ENCODE assay signal across 21 cellular contexts in genomic region chr2:55176094-55176415, GRCh38. TPM values are rescaled to one million over a fixed set of nuclear protein-coding genes. Genes with fewer than 3 reads are reported as not detected.
DNase-seq lines count a peak whose midpoint lies in the region; ATAC-seq and TF ChIP-seq lines count a peak whose summit lies in the region.
"Had no signal": no experiment of that assay in that cellular context is flagged by ENCODE, and none has a peak within 500 bp of the region (broad histone marks: within the 10 kb centered on the region; RNA-seq: fewer than 3 reads in every experiment).

No MANE protein-coding gene starts in this region.

- no peak overlapping the region for H3K23ac ChIP-seq in mesenchymal stem cell (ENCODE audit: low read length in 2 of 2)

- no peak overlapping the region for H4K91ac ChIP-seq in mesenchymal stem cell (ENCODE audit: low read length)

- H3K4me1 ChIP-seq in OCI-LY3 (ENCODE audit: low read length) (peaks cover 8% of the 10 kb centered on the region), adipocyte (ENCODE audit: control insufficient read depth, insufficient read depth, low read length) (no peaks in the 10 kb centered on the region), mesenchymal stem cell (ENCODE audit: control insufficient read depth, insufficient read depth, low read depth, low read length) (no peaks in the 10 kb centered on the region)
- H3K4me1 ChIP-seq: left ventricle myocardium inferior, SJCRH30 had no signal

- H3K27me3 ChIP-seq in OCI-LY3 (ENCODE audit: low read depth, low read length) (no peaks in the 10 kb centered on the region), adipocyte (replicated peaks; ENCODE audit: control insufficient read depth, insufficient read depth, low read length) (no peaks in the 10 kb centered on the region), mesenchymal stem cell (ENCODE audit: control insufficient read depth in 1 of 2, insufficient read depth in 1 of 2, low read length in 2 of 2) (no peaks in the 10 kb centered on the region)
- H3K27me3 ChIP-seq: adrenal gland, gastrocnemius medialis, ovary, SJCRH30, spleen had no signal

- no peaks in the 10 kb centered on the region for H3K79me2 ChIP-seq in OCI-LY3 (ENCODE audit: low read length)

- H3K4me2 ChIP-seq in OCI-LY3 (ENCODE audit: low read length) (peak overlapping the region; percentile 68), mesenchymal stem cell (ENCODE audit: low read length, poor library complexity, severe bottlenecking) (no peak overlapping the region)

- no peak overlapping the region for H2AK5ac ChIP-seq in mesenchymal stem cell (ENCODE audit: low read length, severe bottlenecking)

- no peak for TF ChIP-seq CTCF in OCI-LY3 (IDR thresholded peaks at IDR 0.05; ENCODE audit: low read depth, low read length)

- 17% methylated on average over 1 of the region's 1 CpG for WGBS in mesenchymal stem cell

- H3K18ac ChIP-seq in mesenchymal stem cell (ENCODE audit: low read depth in 1 of 2, low read length in 2 of 2) = no peak overlapping the region

- no peak overlapping the region for H2BK5ac ChIP-seq in mesenchymal stem cell (ENCODE audit: low read depth, low read length, poor library complexity, severe bottlenecking)

- no peak overlapping the region for H4K8ac ChIP-seq in mesenchymal stem cell (ENCODE audit: low read length)

- peaks cover 7% of the 10 kb centered on the region for H3K79me1 ChIP-seq in mesenchymal stem cell (replicated peaks; ENCODE audit: low read length, poor library complexity, severe bottlenecking)

- H3K9ac ChIP-seq in OCI-LY3 (ENCODE audit: low read length) = no peak overlapping the region
- no peak overlapping the region for H3K9ac ChIP-seq in adipocyte (ENCODE audit: low read length)
- peak overlapping the region; percentile 36 for H3K9ac ChIP-seq in mesenchymal stem cell (ENCODE audit: low read length)

- no peak overlapping the region for H2BK15ac ChIP-seq in mesenchymal stem cell (ENCODE audit: low read depth, poor library complexity, severe bottlenecking)

- no peak overlapping the region for H3K4ac ChIP-seq in mesenchymal stem cell (ENCODE audit: low read depth in 1 of 2, low read length in 2 of 2)

- H2AFZ ChIP-seq in OCI-LY3 (ENCODE audit: low read depth, low read length) (peak overlapping the region; percentile 43; the same call in 1 of the 2 replicates), mesenchymal stem cell (ENCODE audit: low read depth, low read length) (no peak overlapping the region)

- ATAC-seq in HG02610 (IDR thresholded peaks at IDR 0.05; ENCODE audit: unreplicated experiment) = no peak
- ATAC-seq: natural killer cell treated with Interleukin-12 subunit alpha and Interleukin-12 subunit beta and Interleukin-15 and Interleukin-18, amount 100 ng/mL, for 72 hours; stimulated activated memory B cell treated with anti-CD40 and anti-IgM and Interleukin-4, amounts not matched to agents 10 μg/mL and 1 μg/mL and 100 μg/mL, for 72 hours had no signal

- no peaks in the 10 kb centered on the region for H3K9me3 ChIP-seq in OCI-LY3 (ENCODE audit: insufficient read depth, low read length)
- no peaks in the 10 kb centered on the region for H3K9me3 ChIP-seq in adipocyte (ENCODE audit: control insufficient read depth, low read length)
- no peaks in the 10 kb centered on the region for H3K9me3 ChIP-seq in mesenchymal stem cell (ENCODE audit: control insufficient read depth, low read length)
- H3K9me3 ChIP-seq: adrenal gland, gastrocnemius medialis, left ventricle myocardium inferior, ovary, SJCRH30, spleen had no signal

- H3K36me3 ChIP-seq in OCI-LY3 (replicated peaks; ENCODE audit: low read depth, low read length) = no peaks in the 10 kb centered on the region
- no peaks in the 10 kb centered on the region for H3K36me3 ChIP-seq in adipocyte (ENCODE audit: control insufficient read depth, insufficient read depth, low read length, severe bottlenecking)
- H3K36me3 ChIP-seq in mesenchymal stem cell (ENCODE audit: control insufficient read depth in 1 of 2, insufficient read depth in 2 of 2, low read depth in 1 of 2, low read length in 2 of 2) = no peaks in the 10 kb centered on the region
- H3K36me3 ChIP-seq: adrenal gland, gastrocnemius medialis, left ventricle myocardium inferior, ovary, SJCRH30, spleen had no signal

- H2BK12ac ChIP-seq in mesenchymal stem cell (ENCODE audit: low read length in 2 of 2) = no peak overlapping the region

- DNase-seq in NCI-H510A treated with DMSO at 0.1 percent for 48 hours (lab: John Stamatoyannopoulos, UW) = peak; percentile 43
- no peak for DNase-seq in NCI-H510A (lab: John Stamatoyannopoulos, UW)
- no peak for DNase-seq in adipocyte (ENCODE audit: low read depth)
- DNase-seq in mesenchymal stem cell = no peak
- DNase-seq in COLO829 (ENCODE audit: low spot score) = no peak
- no peak for DNase-seq in NCI-H345 treated with DMSO at 0.1 percent for 48 hours (lab: John Stamatoyannopoulos, UW; ENCODE audit: unreplicated experiment)
- DNase-seq: activated CD4-positive, alpha-beta T cell treated with anti-CD3 and anti-CD28 coated beads for 48 hours; activated naive CD4-positive, alpha-beta T cell; activated T-cell treated with anti-CD3 and anti-CD28 coated beads, Interleukin-2, amount 50 U/mL, for 24 hours; adrenal gland; gastrocnemius medialis; left ventricle myocardium inferior; ovary; spleen; stimulated activated CD4-positive, alpha-beta T cell treated with anti-CD3 and anti-CD28 coated beads, Interleukin-2, amount 100 ng/mL, for 48 hours had no signal

- H3K27ac ChIP-seq in OCI-LY3 (ENCODE audit: low read length) = no peak overlapping the region
- no peak overlapping the region for H3K27ac ChIP-seq in mesenchymal stem cell (ENCODE audit: low read length, poor library complexity, severe bottlenecking)
- H3K27ac ChIP-seq: adrenal gland, coronary artery, gastrocnemius medialis, left ventricle myocardium inferior, ovary, SJCRH30 had no signal

- no peaks in the 10 kb centered on the region for H4K20me1 ChIP-seq in OCI-LY3 (ENCODE audit: insufficient read depth, low read length)

- H2BK120ac ChIP-seq in mesenchymal stem cell (ENCODE audit: low read depth, low read length) = no peak overlapping the region

- H3K4me3 ChIP-seq in OCI-LY3 (ENCODE audit: low read length) = peak overlapping the region; percentile 40
- H3K4me3 ChIP-seq in adipocyte (ENCODE audit: low read length) = peak overlapping the region; percentile 9
- H3K4me3 ChIP-seq in mesenchymal stem cell (ENCODE audit: insufficient read depth in 1 of 2, low read depth in 1 of 2, low read length in 2 of 2) = no peak overlapping the region
- H3K4me3 ChIP-seq: adrenal gland, coronary artery, gastrocnemius medialis, left ventricle myocardium inferior, ovary, SJCRH30, spleen had no signal

- no peak overlapping the region for H3K14ac ChIP-seq in mesenchymal stem cell (ENCODE audit: low read length in 2 of 2)

RNA-seq across cellular contexts. Expression of gene CLHC1, which starts 56.0 kb away (rescaled TPM):
- 5.2 TPM for polyA plus RNA-seq in mesenchymal stem cell (2013, experiment 1 of 2)
- 5.0 TPM for polyA plus RNA-seq in mesenchymal stem cell (2013, experiment 2 of 2)

RNA-seq across cellular contexts. Expression of gene RPS27A, which starts 56.4 kb away (rescaled TPM):
- 1,882 TPM for polyA plus RNA-seq in mesenchymal stem cell (2013, experiment 1 of 2)
- polyA plus RNA-seq in mesenchymal stem cell (2013, experiment 2 of 2) = 1,945 TPM

Comparison
In these comparisons a context has a peak if more than half of its experiments do, and no peak if none do; other contexts are left out.
1. H3K4me3 ChIP-seq: peak in OCI-LY3 (single experiment) and adipocyte (single experiment); none in mesenchymal stem cell (0 of 2).